ENCODE assay signal across 8 cellular contexts in the genomic region with DNA sequence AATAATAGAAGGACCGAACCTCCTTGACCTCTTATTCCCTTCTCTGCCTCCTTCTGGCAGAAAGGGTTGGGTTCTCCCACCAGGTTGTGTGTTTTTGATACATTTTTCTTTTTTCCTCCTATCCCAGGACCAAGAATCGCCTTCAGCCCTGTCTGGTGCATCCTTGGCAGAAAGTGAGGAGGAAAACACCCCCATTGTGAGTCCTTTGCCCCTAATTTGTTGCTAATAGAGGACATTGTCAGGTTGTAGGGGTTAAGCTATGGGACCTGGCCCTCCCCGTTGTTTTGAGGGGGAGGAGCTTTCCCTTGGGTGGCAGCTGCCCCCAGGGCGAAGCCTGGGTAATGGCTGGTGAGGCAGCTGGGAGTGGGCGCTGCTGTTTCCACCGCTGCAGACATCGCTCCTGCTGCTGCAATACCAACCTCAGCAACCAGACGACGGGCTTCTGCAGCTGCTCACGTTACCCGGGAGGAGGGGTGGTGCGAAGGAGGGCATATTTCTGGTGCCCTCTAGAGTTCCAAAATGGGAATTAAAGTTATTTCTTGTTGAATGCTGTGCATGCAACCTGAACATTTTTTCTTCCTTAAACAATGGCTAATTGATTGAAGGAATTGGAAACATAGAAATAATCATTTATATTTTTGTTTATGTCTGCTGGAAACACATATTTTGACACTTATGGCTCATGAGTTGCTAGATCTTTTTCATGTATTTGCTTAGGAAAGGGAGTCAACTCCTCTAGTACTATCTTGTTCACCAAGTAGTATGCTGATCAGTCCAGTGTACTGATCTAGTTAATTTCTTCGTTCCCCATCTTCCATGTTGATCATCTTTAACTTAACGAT.
DNase-seq lines count a peak whose midpoint lies in the region; ATAC-seq and TF ChIP-seq lines count a peak whose summit lies in the region.

No MANE protein-coding gene starts in this region.

- peaks cover 43% of the 10 kb centered on the region for H3K79me2 ChIP-seq in OCI-LY1 (ENCODE audit: insufficient read depth, low read length)

- H3K4me2 ChIP-seq in OCI-LY1 (ENCODE audit: low read length) = peak overlapping the region; percentile 87

- H3K4me1 ChIP-seq in OCI-LY1 (ENCODE audit: insufficient read depth, low read length, severe bottlenecking) (peaks cover 29% of the 10 kb centered on the region), mucosa of rectum (ENCODE audit: control insufficient read depth in 2 of 2, insufficient read depth in 2 of 2, low read length in 2 of 2) (peaks cover 8 to 14% of the 10 kb centered on the region in 2 donors)

- H3K9me2 ChIP-seq in OCI-LY1 (ENCODE audit: low read depth, low read length) = no peaks in the 10 kb centered on the region

- H4K20me1 ChIP-seq in OCI-LY1 (ENCODE audit: insufficient read depth, low read length) = no peaks in the 10 kb centered on the region

- peak; percentile 57 for TF ChIP-seq CTCF in OCI-LY1 (IDR thresholded peaks at IDR 0.05; ENCODE audit: low read length)

- peak overlapping the region; percentile 95 for H3K4me3 ChIP-seq in OCI-LY1 (ENCODE audit: low read depth, low read length, poor library complexity, severe bottlenecking)
- peak overlapping the region; percentile 82 to 85 for H3K4me3 ChIP-seq in mucosa of rectum (ENCODE audit: low read length in 2 of 2)

- no peaks in the 10 kb centered on the region for H3F3A ChIP-seq in OCI-LY1 (ENCODE audit: insufficient read depth, low read length)

- DNase-seq in DMS114 treated with DMSO at 0.1 percent for 48 hours (lab: John Stamatoyannopoulos, UW; ENCODE audit: unreplicated experiment) (peak; percentile 79), HuH-7.5 (ENCODE audit: low spot score) (peak; percentile 71), activated T-cell treated with anti-CD3 and anti-CD28 coated beads for 24 hours (ENCODE audit: low read depth) (peak; percentile 81), epithelial cell of prostate (ENCODE audit: low read depth, low spot score) (peak; percentile 79)
- DNase-seq in stimulated activated CD8-positive, alpha-beta memory T cell treated with anti-CD3 and anti-CD28 coated beads, Interleukin-4, amount 100 ng/mL, for 4 hours (ENCODE audit: low read depth in 2 of 2, low spot score in 1 of 2) = peak; percentile 60 to 78

- no peaks in the 10 kb centered on the region for H3K9me3 ChIP-seq in OCI-LY1 (ENCODE audit: low read length)
- H3K9me3 ChIP-seq in mucosa of rectum (ENCODE audit: control insufficient read depth in 2 of 2, low read length in 2 of 2) = no peaks in the 10 kb centered on the region

- H2AFZ ChIP-seq in OCI-LY1 (ENCODE audit: low read length) = no peak overlapping the region

- ATAC-seq in GM21515 (IDR thresholded peaks at IDR 0.05; ENCODE audit: unreplicated experiment) = peak; percentile 36

- peaks cover 31% of the 10 kb centered on the region for H3K36me3 ChIP-seq in OCI-LY1 (ENCODE audit: insufficient read depth, low read length)
- peaks cover 0 to 2% of the 10 kb centered on the region in 2 donors for H3K36me3 ChIP-seq in mucosa of rectum (ENCODE audit: control insufficient read depth in 2 of 2, insufficient read depth in 2 of 2, low read length in 2 of 2)

- H3K9ac ChIP-seq in OCI-LY1 (ENCODE audit: low read length) (peak overlapping the region; percentile 95), mucosa of rectum (ENCODE audit: low read depth in 1 of 2, low read length in 2 of 2) (peak overlapping the region; percentile 90)

- peak overlapping the region; percentile 88 for H3K27ac ChIP-seq in OCI-LY1 (ENCODE audit: low read depth, low read length, poor library complexity, severe bottlenecking)
- H3K27ac ChIP-seq in epithelial cell of prostate = peak overlapping the region; percentile 97
- H3K27ac ChIP-seq in mucosa of rectum (ENCODE audit: low read depth in 2 of 2, low read length in 2 of 2) = peak overlapping the region; percentile 93 to 96

- H3K27me3 ChIP-seq in OCI-LY1 (ENCODE audit: insufficient read depth, low read length) (no peaks in the 10 kb centered on the region), mucosa of rectum (ENCODE audit: control insufficient read depth in 2 of 2, insufficient read depth in 2 of 2, low read length in 2 of 2) (no peaks in the 10 kb centered on the region)

Comparison
In these comparisons a context has a peak if more than half of its experiments do, and no peak if none do; other contexts are left out.
1. Peak in every context shown above with its lines: DNase-seq, ATAC-seq, H3K4me3 ChIP-seq and H3K27ac ChIP-seq.